In the genomic region with DNA sequence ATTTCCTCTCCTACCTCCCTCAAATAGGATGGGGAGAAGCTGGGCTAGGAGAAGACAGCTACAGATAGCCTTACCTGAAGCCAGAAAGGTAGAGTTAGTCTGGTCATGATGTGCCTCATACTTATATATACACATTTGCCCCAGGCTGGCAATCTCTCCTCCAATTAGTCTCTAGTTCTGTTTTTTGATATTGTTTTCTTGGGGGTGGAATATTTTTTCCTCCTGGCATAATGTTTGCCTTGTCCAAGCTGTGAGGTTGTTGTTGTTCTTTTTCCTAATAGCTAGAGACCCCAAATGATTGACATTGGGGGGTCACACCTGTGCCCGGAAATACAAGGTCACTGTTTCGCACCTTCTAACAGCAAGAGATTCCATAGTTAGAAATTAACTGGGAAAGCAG, we compare ENCODE assay signal across 9 cellular contexts. TPM values are rescaled to one million over a fixed set of nuclear protein-coding genes. Genes with fewer than 3 reads are reported as not detected.
"Had no signal": no experiment of that assay in that cellular context is flagged by ENCODE, and none has a peak within 500 bp of the region (broad histone marks: within the 10 kb centered on the region; RNA-seq: fewer than 3 reads in every experiment).

Gene UMOD (minus strand): TSS at position 101 of the 400 bp plus-strand sequence. CDS start 1,978 bp downstream, outside the sequence.

- DNase-seq: GDM1, GF-D8 had no signal

- H3K4me3 ChIP-seq: GM12878 had no signal

- FAIRE-seq: G401.6, GM12878, GM12891, GM12892, GM18507, GM19239 had no signal

- ATAC-seq: GM12878 had no signal

RNA-seq across cellular contexts. Expression of gene UMOD, which starts in this region (rescaled TPM):
- total RNA-seq: G401, GM12878 had no signal
- polyA plus RNA-seq: GM12878 had no signal
